Comparison of ENCODE assay signal across 19 cellular contexts in genomic region chr3:36786921-36787890, GRCh38. TPM values are rescaled to one million over a fixed set of nuclear protein-coding genes. Genes with fewer than 3 reads are reported as not detected.
DNase-seq lines count a peak whose midpoint lies in the region; ATAC-seq, FAIRE-seq and TF ChIP-seq lines count a peak whose summit lies in the region.
"Had no signal": no experiment of that assay in that cellular context is flagged by ENCODE, and none has a peak within 500 bp of the region (broad histone marks: within the 10 kb centered on the region; RNA-seq: fewer than 3 reads in every experiment).

No MANE protein-coding gene starts in this region.

- H3K4me3 Mint-ChIP-seq in GM23338, result no peak overlapping the region
- H3K4me3 Mint-ChIP-seq: effector memory CD8-positive, alpha-beta T cell; T-helper 2 cell treated with Interferon-gamma antibody and Interleukin-4, amounts not matched to agents 5 μg/mL and 100 μg/mL, for 36 hours had no signal

- no peaks in the 10 kb centered on the region for H3K9me2 ChIP-seq in GM23338 (ENCODE audit: insufficient read depth)

- CTCF ChIA-PET in K562 (lab: Yijun Ruan, JAX; ENCODE audit: low intra/inter-chr PET ratio) (no interaction called here), RWPE1 (lab: Yijun Ruan, JAX) (no interaction called here)

- no peaks in the 10 kb centered on the region for H3K9me3 Mint-ChIP-seq in GM23338
- H3K9me3 Mint-ChIP-seq: effector memory CD8-positive, alpha-beta T cell; T-helper 2 cell treated with Interferon-gamma antibody and Interleukin-4, amounts not matched to agents 5 μg/mL and 100 μg/mL, for 36 hours had no signal

- H2AFZ ChIP-seq in GM23338, result peak overlapping the region; percentile 59; the same call in 1 of the 2 replicates
- H2AFZ ChIP-seq in K562 (ENCODE audit: low read depth, low read length), result no peak overlapping the region

- TF ChIP-seq POLR2A in K562 (conservative IDR thresholded peaks at IDR 0.05) (no peak), ovary (IDR thresholded peaks at IDR 0.05) (no peak)

- H3K4me3 ChIP-seq in GM23338, result no peak overlapping the region
- H3K4me3 ChIP-seq in K562, result no peak overlapping the region
- no peak overlapping the region for H3K4me3 ChIP-seq in lung
- H3K4me3 ChIP-seq in ovary, result no peak overlapping the region
- H3K4me3 ChIP-seq: pancreas had no signal

- no peaks in the 10 kb centered on the region for H3F3A ChIP-seq in GM23338 (replicated peaks; ENCODE audit: low read depth)

- H3K27me3 Mint-ChIP-seq in GM23338 (ENCODE audit: insufficient read depth, low read depth, poor library complexity), result peaks cover 2% of the 10 kb centered on the region

- H3K79me2 ChIP-seq in GM23338 (replicated peaks; ENCODE audit: insufficient read depth), result no peaks in the 10 kb centered on the region
- H3K79me2 ChIP-seq in K562 (ENCODE audit: control insufficient read depth, insufficient read depth, low read length), result no peaks in the 10 kb centered on the region

- H3K4me2 ChIP-seq in GM23338 (no peak overlapping the region), K562 (ENCODE audit: insufficient read depth, low read length) (no peak overlapping the region)

- no peaks in the 10 kb centered on the region for H3K9me1 ChIP-seq in K562 (ENCODE audit: control insufficient read depth, insufficient read depth, low read length)

- no peaks in the 10 kb centered on the region for H3K4me1 ChIP-seq in GM23338 (ENCODE audit: insufficient read depth)
- H3K4me1 ChIP-seq in K562 (replicated peaks in 1 of 2; ENCODE audit: control insufficient read depth in 2 of 2, insufficient read depth in 2 of 2, low read length in 2 of 2), result no peaks in the 10 kb centered on the region
- peaks cover 0 to 3% of the 10 kb centered on the region in 2 donors for H3K4me1 ChIP-seq in lung (ENCODE audit: control insufficient read depth in 2 of 2, insufficient read depth in 2 of 2, low read length in 2 of 2)
- no peaks in the 10 kb centered on the region for H3K4me1 ChIP-seq in ovary (ENCODE audit: insufficient read depth)
- H3K4me1 ChIP-seq: pancreas had no signal

- H3K9me3 ChIP-seq in K562 (replicated peaks; ENCODE audit: control insufficient read depth, insufficient read depth, low read depth, low read length), result no peaks in the 10 kb centered on the region
- H3K9me3 ChIP-seq in lung (ENCODE audit: control insufficient read depth in 2 of 2, insufficient read depth in 1 of 2, low read length in 1 of 2), result no peaks in the 10 kb centered on the region
- no peaks in the 10 kb centered on the region for H3K9me3 ChIP-seq in ovary
- H3K9me3 ChIP-seq: pancreas had no signal

- FAIRE-seq in K562 (lab: Jason Lieb, UNC), result no peak
- FAIRE-seq: pancreas had no signal

- H3K9ac ChIP-seq in K562 (ENCODE audit: insufficient read depth in 1 of 2, low read depth in 2 of 2, low read length in 2 of 2), result no peak overlapping the region

- DNase-seq in GM23338 (ENCODE audit: low spot score) (no peak), NOMO-1 (lab: John Stamatoyannopoulos, UW; ENCODE audit: unreplicated experiment in 2 of 2) (peak; percentile 78 to 91), K562 (ENCODE audit: extremely low read depth in 1 of 4, low spot score in 3 of 4) (no peak), lung (ENCODE audit: low spot score) (no peak), RWPE1 (ENCODE audit: low spot score) (no peak), ovary (no peak)
- DNase-seq: activated CD4-positive, alpha-beta T cell treated with anti-CD3 and anti-CD28 coated beads for 48 hours; activated CD8-positive, alpha-beta memory T cell treated with anti-CD3 and anti-CD28 coated beads, Interleukin-2, amount 50 U/mL, for 48 hours; activated gamma-delta T cell treated with Interleukin-2 at 50 U/mL for 16 hours; COR-L47; effector memory CD8-positive, alpha-beta T cell; IMR-90; NCI-H1105 treated with DMSO at 0.1 percent for 48 hours; NCI-H2171 treated with DMSO at 0.1 percent for 48 hours; pancreas had no signal

- TF ChIP-seq CTCF in GM23338 (conservative IDR thresholded peaks at IDR 0.05; ENCODE audit: low read depth in 2 of 2) (no peak), K562 (IDR thresholded peaks at IDR 0.05 in 2 of 3, conservative IDR thresholded peaks at IDR 0.05 in 1 of 3; ENCODE audit: insufficient read depth in 2 of 3, low read depth in 1 of 3, low read length in 3 of 3) (no peak), lung (IDR thresholded peaks at IDR 0.05; ENCODE audit: control extremely low read depth, extremely low read depth) (no peak), RWPE1 (conservative IDR thresholded peaks at IDR 0.05; ENCODE audit: low read depth) (no peak), ovary (IDR thresholded peaks at IDR 0.05) (no peak)

- H3K27me3 ChIP-seq in GM23338 (ENCODE audit: insufficient read depth), result no peaks in the 10 kb centered on the region
- peaks cover 0 to 2% of the 10 kb centered on the region in 2 experiments; a peak in 1 of 5 replicates for H3K27me3 ChIP-seq in K562 (ENCODE audit: control insufficient read depth in 2 of 2, insufficient read depth in 2 of 2, low read length in 2 of 2)
- no peaks in the 10 kb centered on the region for H3K27me3 ChIP-seq in lung (ENCODE audit: control insufficient read depth, insufficient read depth)
- no peaks in the 10 kb centered on the region for H3K27me3 ChIP-seq in ovary
- H3K27me3 ChIP-seq: pancreas had no signal

- no peak for TF ChIP-seq RAD21 in K562 (CRISPR knock-in tag; conservative IDR thresholded peaks at IDR 0.05 in 1 of 2, IDR thresholded peaks at IDR 0.05 in 1 of 2)

- H3K36me3 ChIP-seq in GM23338 (ENCODE audit: insufficient read depth), result no peaks in the 10 kb centered on the region
- no peaks in the 10 kb centered on the region for H3K36me3 ChIP-seq in K562 (ENCODE audit: control insufficient read depth, insufficient read depth, low read length)
- no peaks in the 10 kb centered on the region for H3K36me3 ChIP-seq in lung (ENCODE audit: control insufficient read depth in 2 of 2, insufficient read depth in 2 of 2, low read length in 2 of 2)
- H3K36me3 ChIP-seq in ovary, result no peaks in the 10 kb centered on the region
- H3K36me3 ChIP-seq: pancreas had no signal

- ATAC-seq in GM23338, result no peak
- ATAC-seq in K562, result peak; percentile 39; the same call in 2 of the 3 replicates
- ATAC-seq in lung (ENCODE audit: insufficient read depth, low FRiP score), result peak; percentile 80
- no peak for ATAC-seq in HG03457 (IDR thresholded peaks at IDR 0.05; ENCODE audit: unreplicated experiment)
- ATAC-seq in GM19328 (IDR thresholded peaks at IDR 0.05; ENCODE audit: unreplicated experiment), result no peak
- ATAC-seq: effector memory CD8-positive, alpha-beta T cell had no signal

- TF ChIP-seq EP300 in K562 (IDR thresholded peaks at IDR 0.05; ENCODE audit: low read length) (no peak), ovary (IDR thresholded peaks at IDR 0.05) (no peak)

- intact Hi-C loops in K562 (cut with micrococcal nuclease) (no loop called here), ovary (cut with DNase I) (no loop called here)

- in situ Hi-C loops in K562 (cut with MboI), result no loop called here

- no peak overlapping the region for H3K27ac ChIP-seq in GM23338 (ENCODE audit: low read depth)
- H3K27ac ChIP-seq in K562 (ENCODE audit: extremely low read depth, low read depth, low read length), result no peak overlapping the region
- peak overlapping the region in 1 of 2 donors; percentile 3 for H3K27ac ChIP-seq in lung (ENCODE audit: low read depth in 1 of 2, low read length in 1 of 2)
- H3K27ac ChIP-seq in RWPE1, result no peak overlapping the region
- H3K27ac ChIP-seq in ovary, result no peak overlapping the region
- H3K27ac ChIP-seq: pancreas had no signal

- peaks cover 2% of the 10 kb centered on the region; the same call in 1 of the 3 replicates for H3K4me1 Mint-ChIP-seq in GM23338

- no peaks in the 10 kb centered on the region for H3K36me3 Mint-ChIP-seq in GM23338 (ENCODE audit: low read depth)

- H4K20me1 ChIP-seq in GM23338 (replicated peaks; ENCODE audit: insufficient read depth), result no peaks in the 10 kb centered on the region
- no peaks in the 10 kb centered on the region for H4K20me1 ChIP-seq in K562 (replicated peaks; ENCODE audit: control insufficient read depth, insufficient read depth, low read length)

- 2% methylated on average over 3 of the region's 3 CpGs for WGBS in K562 (ENCODE audit: insufficient coverage, low coverage, missing lambda C conversion rate)
- 68 to 77% methylated on average over 3 of the region's 3 CpGs for WGBS in lung, 2 donors
- WGBS in ovary, 3 donors, result 69 to 75% (median 69%) methylated on average over 3 of the region's 3 CpGs

- no peak overlapping the region for H3K27ac Mint-ChIP-seq in GM23338
- H3K27ac Mint-ChIP-seq: effector memory CD8-positive, alpha-beta T cell; T-helper 2 cell treated with Interferon-gamma antibody and Interleukin-4, amounts not matched to agents 5 μg/mL and 100 μg/mL, for 36 hours had no signal

- BruUV-seq in K562 (replicated peaks; lab: Mats Ljungman, UMichigan), result no TSS peak

- POLR2A ChIA-PET in K562 (lab: Yijun Ruan, JAX), result interaction anchor here (1.0 to 1.1 kb wide), 2 partner anchors 11 to 202 kb away, joined by 4 to 5 read pairs; no protein-coding TSS in a partner anchor
- POLR2A ChIA-PET in RWPE1 (lab: Yijun Ruan, JAX; ENCODE audit: low non-redundant PET), result no interaction called here

TF ChIP-seq in K562, 482 proteins besides CTCF, POLR2A, EP300 and RAD21 (continues in another document):
- TF ChIP-seq ZNF778 (CRISPR knock-in tag; IDR thresholded peaks at IDR 0.05) (no peak), ZNF764 (CRISPR knock-in tag; IDR thresholded peaks at IDR 0.05; ENCODE audit: low read depth) (no peak), MCM3 (IDR thresholded peaks at IDR 0.05) (no peak)

RNA-seq across cellular contexts. Expression of gene DCLK3, which starts 22.9 kb away (rescaled TPM):
- total RNA-seq in GM23338 (2014; rRNA removed; shearing (Covaris generic)), result 0.62 and 0.66 TPM in 2 replicates
- polyA plus RNA-seq in GM23338 (2016; fragmentation: Nextera tagmentation; extraction: Ambion mirVana) (0.40 TPM in 2 replicates), K562 (2011; rRNA removed) (not detected in 2 replicates), K562 (2014; fragmentation: Illumina TruSeq; extraction: Trizol) (not detected in 2 replicates), K562 (2014; fragmentation: Nextera tagmentation; extraction: Ambion mirVana) (not detected), K562 (2014; rRNA removed) (not detected in 2 replicates), lung (under 1 TPM; 0.04 to 0.08 TPM), ovary (under 1 TPM; 0.01 to 0.12 TPM)
- total RNA-seq in K562 (2011; cell fraction: chromatin; rRNA removed; ENCODE audit: low replicate concordance), result not detected in 2 replicates
- total RNA-seq in K562 (2011; cell fraction: nucleolus; rRNA removed), result not detected in 2 replicates
- not detected in 2 replicates for total RNA-seq in K562 (2011; cell fraction: nucleoplasm; rRNA removed)
- total RNA-seq in K562 (2014; rRNA removed) (not detected in 2 replicates), K562 (2014; rRNA removed; fragmentation: Illumina TruSeq; extraction: Trizol) (not detected in 2 replicates), K562 (2015; rRNA removed; fragmentation: Illumina TruSeq; extraction: Trizol) (not detected in 2 replicates), K562 (2021) (not detected in 2 replicates), lung (under 1 TPM; 0.34 to 0.80 TPM), ovary (under 1 TPM in 3 of 7 donors, not detected in 4; under 0.01 to 0.05 (median 0.05) TPM)
- not detected in 2 replicates for polyA plus RNA-seq in K562 (2011; cell fraction: cytosol; rRNA removed)
- polyA plus RNA-seq in K562 (2011; cell fraction: nucleus; rRNA removed), result not detected in 2 replicates
- not detected in 2 replicates for polyA plus RNA-seq in K562 (2012)
- polyA minus RNA-seq in K562 (2011; rRNA and poly(A)+ RNA removed), result not detected in 2 replicates
- not detected in 2 replicates for polyA minus RNA-seq in K562 (2011; cell fraction: cytosol; rRNA and poly(A)+ RNA removed)
- not detected in 2 replicates for polyA minus RNA-seq in K562 (2011; cell fraction: nucleus; rRNA and poly(A)+ RNA removed)
- total RNA-seq: G401, IMR-90 had no signal
- polyA plus RNA-seq: IMR-90 had no signal

Comparison
In these comparisons a context has a peak if more than half of its experiments do, and no peak if none do; other contexts are left out.
1. ATAC-seq: peak in K562 (single experiment) and lung (single experiment); none in GM23338 (single experiment), HG03457 (single experiment) and GM19328 (single experiment).
2. DNase-seq: peak in NOMO-1 (2 of 2); none in GM23338 (single experiment), K562 (0 of 4), lung (single experiment), RWPE1 (single experiment) and ovary (0 of 5).